16 cellular contexts compared by ENCODE assay signal in genomic region chr10:103599907-103600306, GRCh38.
"Had no signal": no experiment of that assay in that cellular context is flagged by ENCODE, and none has a peak within 500 bp of the region (broad histone marks: within the 10 kb centered on the region; RNA-seq: fewer than 3 reads in every experiment).

No MANE protein-coding gene starts in this region.

- H3K4me3 Mint-ChIP-seq: central memory CD8-positive, alpha-beta T cell; natural killer cell; neural crest cell; type B pancreatic cell had no signal

- H3K36me3 ChIP-seq: ovary had no signal

- DNase-seq: cortex of kidney; effector memory CD4-positive, alpha-beta T cell; foreskin keratinocyte; hippocampal formation; mammary epithelial cell; natural killer cell; sigmoid colon; stimulated activated CD4-positive, alpha-beta T cell treated with anti-CD3 and anti-CD28 coated beads, Interleukin-12 subunit alpha, Interleukin-12 subunit beta, amount 100 ng/mL, for 4 hours; stimulated activated naive CD4-positive, alpha-beta T cell had no signal

- H3K9me3 ChIP-seq: ovary, right atrium auricular region, sigmoid colon, suprapubic skin had no signal

- H3K4me3 ChIP-seq: ovary, right atrium auricular region, sigmoid colon, skin epidermis, suprapubic skin had no signal

- H3K9me3 Mint-ChIP-seq: central memory CD8-positive, alpha-beta T cell; natural killer cell; neural crest cell; type B pancreatic cell had no signal

- H3K4me1 ChIP-seq: foreskin keratinocyte had no signal

- H3K27ac Mint-ChIP-seq: natural killer cell had no signal

- H3K27me3 ChIP-seq: foreskin keratinocyte, ovary, right atrium auricular region, sigmoid colon, suprapubic skin had no signal

- H3K27me3 Mint-ChIP-seq: central memory CD8-positive, alpha-beta T cell; type B pancreatic cell had no signal

- H3K36me3 Mint-ChIP-seq: natural killer cell had no signal

- H3K27ac ChIP-seq: foreskin keratinocyte, right atrium auricular region, suprapubic skin had no signal

- H3K4me1 Mint-ChIP-seq: central memory CD8-positive, alpha-beta T cell; natural killer cell had no signal
